9 cellular contexts compared by ENCODE assay signal in genomic region chr2:86107031-86107430, GRCh38. TPM values are rescaled to one million over a fixed set of nuclear protein-coding genes. Genes with fewer than 3 reads are reported as not detected.
DNase-seq lines count a peak whose midpoint lies in the region; ATAC-seq, FAIRE-seq and TF ChIP-seq lines count a peak whose summit lies in the region.
"Had no signal": no experiment of that assay in that cellular context is flagged by ENCODE, and none has a peak within 500 bp of the region (broad histone marks: within the 10 kb centered on the region; RNA-seq: fewer than 3 reads in every experiment).

No MANE protein-coding gene starts in this region.

- H2AFZ ChIP-seq in GM12878 (ENCODE audit: control insufficient read depth, low read depth, low read length): no peak overlapping the region

- H2BK120ac ChIP-seq in mesendoderm (ENCODE audit: low read depth, low read length): no peak overlapping the region

- FAIRE-seq in GM12878 (lab: Jason Lieb, UNC) (no peak), frontal cortex (lab: Jason Lieb, UNC) (no peak)
- FAIRE-seq: GM12892 had no signal

- DNase-seq in stimulated activated naive CD8-positive, alpha-beta T cell treated with anti-CD3 and anti-CD28 coated beads, Interleukin-15, Interleukin-2, amounts not matched to agents 100 U/mL and 50 U/mL, for 24 hours: no peak
- no peak for DNase-seq in GM12878 (ENCODE audit: low read depth, low spot score)
- peak; percentile 12 for DNase-seq in mesendoderm
- DNase-seq in GOT3 (lab: John Stamatoyannopoulos, UW): no peak
- no peak for DNase-seq in activated CD4-positive, alpha-beta T cell treated with anti-CD3 and anti-CD28 coated beads for 4 hours
- no peak for DNase-seq in frontal cortex (ENCODE audit: low spot score in 2 of 2)

- H3K27ac Mint-ChIP-seq in stimulated activated naive CD8-positive, alpha-beta T cell treated with anti-CD3 and anti-CD28 coated beads, Interleukin-15, Interleukin-2, amounts not matched to agents 100 ng/mL and 50 ng/mL, for 24 hours: peak overlapping the region; percentile 97

- intact Hi-C loops in GM12878 (cut with micrococcal nuclease; ENCODE audit: unreplicated experiment): no loop called here

- H3K27me3 Mint-ChIP-seq in stimulated activated naive CD8-positive, alpha-beta T cell treated with anti-CD3 and anti-CD28 coated beads, Interleukin-15, Interleukin-2, amounts not matched to agents 100 ng/mL and 50 ng/mL, for 24 hours: no peaks in the 10 kb centered on the region

- no peak overlapping the region for H2AK5ac ChIP-seq in mesendoderm (ENCODE audit: low read length)

- no peak for TF ChIP-seq POLR2A in GM12878 (IDR thresholded peaks at IDR 0.05; ENCODE audit: low read depth, low read length)

- H4K5ac ChIP-seq in mesendoderm (ENCODE audit: low read length): no peak overlapping the region

- peaks cover 73% of the 10 kb centered on the region for H3K36me3 Mint-ChIP-seq in stimulated activated naive CD8-positive, alpha-beta T cell treated with anti-CD3 and anti-CD28 coated beads, Interleukin-15, Interleukin-2, amounts not matched to agents 100 ng/mL and 50 ng/mL, for 24 hours (ENCODE audit: low read depth)

- H3K79me2 ChIP-seq in GM12878 (ENCODE audit: control insufficient read depth, insufficient read depth, low read length) (peaks cover 71% of the 10 kb centered on the region), mesendoderm (ENCODE audit: control insufficient read depth, insufficient read depth, low read length) (peaks cover 65% of the 10 kb centered on the region)

- H2BK5ac ChIP-seq in mesendoderm (ENCODE audit: low read length): no peak overlapping the region

- peaks cover 2% of the 10 kb centered on the region; the same call in 2 of the 3 replicates for H3K9me3 ChIP-seq in GM12878 (replicated peaks; ENCODE audit: control insufficient read depth, insufficient read depth, low read length)

- no peak for TF ChIP-seq EP300 in GM12878 (IDR thresholded peaks at IDR 0.05; ENCODE audit: borderline replicate concordance in 1 of 2, control insufficient read depth in 1 of 2, low read depth in 2 of 2, low read length in 2 of 2)

- WGBS in GM12878 (ENCODE audit: insufficient coverage, insufficient replicate concordance, low lambda C conversion rate, missing lambda C conversion rate): 1% methylated on average over 5 of the region's 5 CpGs
- no CpG with 5 or more reads among the region's 5 CpGs for WGBS in mesendoderm (ENCODE audit: extremely low coverage, insufficient coverage, low lambda C conversion rate)

- no peak for TF ChIP-seq CTCF in GM12878 (IDR thresholded peaks at IDR 0.05 in 2 of 3, conservative IDR thresholded peaks at IDR 0.05 in 1 of 3; ENCODE audit: control insufficient read depth in 2 of 3, extremely low read depth in 1 of 3, insufficient read depth in 1 of 3, low read depth in 3 of 3, low read length in 3 of 3)

- H3K27ac ChIP-seq in GM12878 (ENCODE audit: control insufficient read depth, insufficient read depth) (peak overlapping the region; percentile 91), mesendoderm (ENCODE audit: low read depth, low read length) (no peak overlapping the region)

- peaks cover 69% of the 10 kb centered on the region for H3K4me1 Mint-ChIP-seq in stimulated activated naive CD8-positive, alpha-beta T cell treated with anti-CD3 and anti-CD28 coated beads, Interleukin-15, Interleukin-2, amounts not matched to agents 100 ng/mL and 50 ng/mL, for 24 hours (ENCODE audit: low read depth)

- no peak overlapping the region for H2BK15ac ChIP-seq in mesendoderm (replicated peaks; ENCODE audit: low read depth)

- ATAC-seq in stimulated activated naive CD8-positive, alpha-beta T cell treated with anti-CD3 and anti-CD28 coated beads, Interleukin-15, Interleukin-2, amounts not matched to agents 100 U/mL and 50 U/mL, for 24 hours: no peak
- ATAC-seq in GM12878 (0 out of 3 replicates have a peak, but pooled peaks have one; percentile 2), GM21619 (IDR thresholded peaks at IDR 0.05; ENCODE audit: unreplicated experiment) (no peak)

- RAD21 ChIA-PET in GM12878 (lab: Charles Lee; ENCODE audit: unreplicated experiment): interaction anchor here (1.0 to 2.1 kb wide), 3 partner anchors 23 to 280 kb away, joined by 3 to 16 read pairs (median 11); no protein-coding TSS in a partner anchor

- H3K4ac ChIP-seq in mesendoderm (ENCODE audit: low read depth, low read length): no peak overlapping the region

- H3K36me3 ChIP-seq in GM12878 (ENCODE audit: control insufficient read depth in 2 of 2, insufficient read depth in 2 of 2, low read length in 1 of 2): peaks cover 4 to 13% of the 10 kb centered on the region in 2 experiments; a peak in 3 of 4 replicates
- peaks cover 5% of the 10 kb centered on the region for H3K36me3 ChIP-seq in mesendoderm (ENCODE audit: control insufficient read depth, insufficient read depth, low read length)

- H3K4me3 Mint-ChIP-seq in stimulated activated naive CD8-positive, alpha-beta T cell treated with anti-CD3 and anti-CD28 coated beads, Interleukin-15, Interleukin-2, amounts not matched to agents 100 ng/mL and 50 ng/mL, for 24 hours: peak overlapping the region; percentile 96

- no peak overlapping the region for H3K23ac ChIP-seq in mesendoderm (ENCODE audit: low read length)

- POLR2A ChIA-PET in GM12878 (lab: Charles Lee): interaction anchor here (0.5 to 1.9 kb wide), 4 partner anchors 10 to 539 kb away, joined by 5 to 8 read pairs (median 5); no protein-coding TSS in a partner anchor

- H3K27me3 ChIP-seq in GM12878 (replicated peaks in 1 of 2; ENCODE audit: control insufficient read depth in 2 of 2, insufficient read depth in 2 of 2, low read length in 1 of 2) (no peaks in the 10 kb centered on the region), mesendoderm (ENCODE audit: insufficient read depth, low read length, poor library complexity) (no peaks in the 10 kb centered on the region)

- no peak overlapping the region for H3K18ac ChIP-seq in mesendoderm (ENCODE audit: low read length)

- SMC1A ChIA-PET in GM12878 (lab: Charles Lee; ENCODE audit: uncharacterized antibody, unreplicated experiment): interaction anchor here (0.6 to 3.2 kb wide), 5 partner anchors 23 to 358 kb away, joined by 3 to 12 read pairs (median 5); no protein-coding TSS in a partner anchor

- no peaks in the 10 kb centered on the region for H3K4me1 ChIP-seq in GM12878 (ENCODE audit: control insufficient read depth, insufficient read depth, low read length)
- no peaks in the 10 kb centered on the region for H3K4me1 ChIP-seq in mesendoderm (ENCODE audit: control insufficient read depth, low read depth, low read length)

- in situ Hi-C loops in GM12878 (cut with MboI): no loop called here

- no peak for TF ChIP-seq RAD21 in GM12878 (IDR thresholded peaks at IDR 0.05; ENCODE audit: insufficient read depth, low read depth, low read length)

- H3K4me2 ChIP-seq in GM12878 (ENCODE audit: control insufficient read depth, insufficient read depth) (peak overlapping the region; percentile 63), mesendoderm (ENCODE audit: low read length) (peak overlapping the region; percentile 74)

- H4K20me1 ChIP-seq in GM12878 (ENCODE audit: control insufficient read depth, insufficient read depth): no peaks in the 10 kb centered on the region

- no peaks in the 10 kb centered on the region for H3K9me3 Mint-ChIP-seq in stimulated activated naive CD8-positive, alpha-beta T cell treated with anti-CD3 and anti-CD28 coated beads, Interleukin-15, Interleukin-2, amounts not matched to agents 100 ng/mL and 50 ng/mL, for 24 hours

- CTCF ChIA-PET in GM12878 (lab: Yijun Ruan, JAX): interaction anchor here (1.0 to 3.9 kb wide), 6 partner anchors 13 to 280 kb away, joined by 3 to 23 read pairs (median 6); partner anchors contain the start of gene IMMT

- no TSS peak for BruUV-seq in GM12878 (replicated peaks; lab: Mats Ljungman, UMichigan)

- no peak overlapping the region for H4K8ac ChIP-seq in mesendoderm (ENCODE audit: low read depth, low read length)

- H3K56ac ChIP-seq in mesendoderm (ENCODE audit: low read length): peak overlapping the region; percentile 92

- H3K4me3 ChIP-seq in GM12878 (peak overlapping the region; percentile 88), mesendoderm (ENCODE audit: low read length) (peak overlapping the region; percentile 82)

- H3K9ac ChIP-seq in GM12878 (ENCODE audit: control insufficient read depth, insufficient read depth, low read length) (peak overlapping the region; percentile 93), mesendoderm (ENCODE audit: low read length) (peak overlapping the region; percentile 88)

- H3K79me1 ChIP-seq in mesendoderm (ENCODE audit: low read length): peaks cover 17% of the 10 kb centered on the region

RNA-seq across cellular contexts. Expression of gene PTCD3, which starts 1.0 kb away (rescaled TPM):
- 499 and 539 TPM in 2 replicates for total RNA-seq in GM12878 (2013; cell fraction: nucleolus; rRNA removed)
- total RNA-seq in GM12878 (2014; rRNA removed): 119 and 155 TPM in 2 replicates
- 137 and 141 TPM in 2 replicates for total RNA-seq in GM12878 (2014; rRNA removed; fragmentation: Illumina TruSeq; extraction: Trizol)
- 108 and 128 TPM in 2 replicates for total RNA-seq in GM12878 (2021)
- polyA plus RNA-seq in GM12878 (2011; ENCODE audit: low read depth): 39.0 TPM
- polyA plus RNA-seq in GM12878 (2011; rRNA removed): 174 and 268 TPM in 2 replicates
- 46.8 and 77.8 TPM in 2 replicates for polyA plus RNA-seq in GM12878 (2011; cell fraction: cytosol; rRNA removed)
- polyA plus RNA-seq in GM12878 (2011; cell fraction: nucleus; rRNA removed): 264 and 303 TPM in 2 replicates
- polyA plus RNA-seq in GM12878 (2012): 43.0 and 69.0 TPM in 2 replicates
- polyA plus RNA-seq in GM12878 (2014; fragmentation: Illumina TruSeq; extraction: Trizol): 125 and 169 TPM in 2 replicates
- polyA plus RNA-seq in GM12878 (2014; fragmentation: Nextera tagmentation; extraction: Ambion mirVana): 10 to 100 TPM; 44.7 to 57.9 TPM
- polyA plus RNA-seq in GM12878 (2014; rRNA removed): 90.3 and 102 TPM in 2 replicates
- 100 to 1,000 TPM; 151 to 177 TPM for polyA plus RNA-seq in GM12878 (2016; fragmentation: Nextera tagmentation; extraction: Ambion mirVana)
- 102 and 159 TPM in 2 replicates for polyA minus RNA-seq in GM12878 (2011; rRNA and poly(A)+ RNA removed)
- polyA minus RNA-seq in GM12878 (2011; cell fraction: cytosol; rRNA and poly(A)+ RNA removed): 41.3 and 57.8 TPM in 2 replicates
- 278 and 616 TPM in 2 replicates for polyA minus RNA-seq in GM12878 (2011; cell fraction: nucleus; rRNA and poly(A)+ RNA removed)
- polyA plus RNA-seq in mesendoderm (2013, experiment 1 of 2): 71.0 TPM
- 72.6 TPM for polyA plus RNA-seq in mesendoderm (2013, experiment 2 of 2)
- total RNA-seq in frontal cortex: 77.0 TPM

RNA-seq across cellular contexts. Expression of gene POLR1A, which starts 1.3 kb away (rescaled TPM):
- 76.7 and 82.3 TPM in 2 replicates for total RNA-seq in GM12878 (2013; cell fraction: nucleolus; rRNA removed)
- 17.9 and 20.0 TPM in 2 replicates for total RNA-seq in GM12878 (2014; rRNA removed)
- total RNA-seq in GM12878 (2014; rRNA removed; fragmentation: Illumina TruSeq; extraction: Trizol): 13.8 and 14.0 TPM in 2 replicates
- total RNA-seq in GM12878 (2021): 51.6 and 53.9 TPM in 2 replicates
- 5.1 TPM for polyA plus RNA-seq in GM12878 (2011; ENCODE audit: low read depth)
- polyA plus RNA-seq in GM12878 (2011; rRNA removed): 7.5 and 13.9 TPM in 2 replicates
- polyA plus RNA-seq in GM12878 (2011; cell fraction: cytosol; rRNA removed): 10.3 and 10.4 TPM in 2 replicates
- 14.5 and 23.8 TPM in 2 replicates for polyA plus RNA-seq in GM12878 (2011; cell fraction: nucleus; rRNA removed)
- 9.0 and 13.2 TPM in 2 replicates for polyA plus RNA-seq in GM12878 (2012)
- 24.2 and 29.8 TPM in 2 replicates for polyA plus RNA-seq in GM12878 (2014; fragmentation: Illumina TruSeq; extraction: Trizol)
- 1 to 10 TPM; 2.1 to 6.1 TPM for polyA plus RNA-seq in GM12878 (2014; fragmentation: Nextera tagmentation; extraction: Ambion mirVana)
- 15.5 and 17.0 TPM in 2 replicates for polyA plus RNA-seq in GM12878 (2014; rRNA removed)
- 10 to 100 TPM; 23.2 to 24.0 TPM for polyA plus RNA-seq in GM12878 (2016; fragmentation: Nextera tagmentation; extraction: Ambion mirVana)
- polyA minus RNA-seq in GM12878 (2011; rRNA and poly(A)+ RNA removed): 16.8 and 27.1 TPM in 2 replicates
- 11.0 and 22.6 TPM in 2 replicates for polyA minus RNA-seq in GM12878 (2011; cell fraction: cytosol; rRNA and poly(A)+ RNA removed)
- 14.9 and 30.5 TPM in 2 replicates for polyA minus RNA-seq in GM12878 (2011; cell fraction: nucleus; rRNA and poly(A)+ RNA removed)
- polyA plus RNA-seq in mesendoderm (2013, experiment 1 of 2): 19.8 TPM
- 19.2 TPM for polyA plus RNA-seq in mesendoderm (2013, experiment 2 of 2)
- total RNA-seq in frontal cortex: 11.0 TPM
